In genomic region chr9:6412572-6413364, GRCh38 we compare ENCODE assay signal across 9 cellular contexts. TPM values are rescaled to one million over a fixed set of nuclear protein-coding genes. Genes with fewer than 3 reads are reported as not detected.
A peak's percentile ranks its signal among the peaks of the same experiment; 100 is the strongest.
DNase-seq lines count a peak whose midpoint lies in the region; ATAC-seq, FAIRE-seq and TF ChIP-seq lines count a peak whose summit lies in the region.
"Had no signal": no experiment of that assay in that cellular context is flagged by ENCODE, and none has a peak within 500 bp of the region (broad histone marks: within the 10 kb centered on the region; RNA-seq: fewer than 3 reads in every experiment).

A gene with protein sequence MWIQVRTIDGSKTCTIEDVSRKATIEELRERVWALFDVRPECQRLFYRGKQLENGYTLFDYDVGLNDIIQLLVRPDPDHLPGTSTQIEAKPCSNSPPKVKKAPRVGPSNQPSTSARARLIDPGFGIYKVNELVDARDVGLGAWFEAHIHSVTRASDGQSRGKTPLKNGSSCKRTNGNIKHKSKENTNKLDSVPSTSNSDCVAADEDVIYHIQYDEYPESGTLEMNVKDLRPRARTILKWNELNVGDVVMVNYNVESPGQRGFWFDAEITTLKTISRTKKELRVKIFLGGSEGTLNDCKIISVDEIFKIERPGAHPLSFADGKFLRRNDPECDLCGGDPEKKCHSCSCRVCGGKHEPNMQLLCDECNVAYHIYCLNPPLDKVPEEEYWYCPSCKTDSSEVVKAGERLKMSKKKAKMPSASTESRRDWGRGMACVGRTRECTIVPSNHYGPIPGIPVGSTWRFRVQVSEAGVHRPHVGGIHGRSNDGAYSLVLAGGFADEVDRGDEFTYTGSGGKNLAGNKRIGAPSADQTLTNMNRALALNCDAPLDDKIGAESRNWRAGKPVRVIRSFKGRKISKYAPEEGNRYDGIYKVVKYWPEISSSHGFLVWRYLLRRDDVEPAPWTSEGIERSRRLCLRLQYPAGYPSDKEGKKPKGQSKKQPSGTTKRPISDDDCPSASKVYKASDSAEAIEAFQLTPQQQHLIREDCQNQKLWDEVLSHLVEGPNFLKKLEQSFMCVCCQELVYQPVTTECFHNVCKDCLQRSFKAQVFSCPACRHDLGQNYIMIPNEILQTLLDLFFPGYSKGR (plus strand): TSS chr9:6413199. CDS start chr9:6413491, 292 bp downstream.

- H3K27me3 ChIP-seq in keratinocyte (ENCODE audit: control insufficient read depth, extremely low read depth, insufficient read depth, low read length): no peaks in the 10 kb centered on the region

- peaks cover 46% of the 10 kb centered on the region for H3K79me2 ChIP-seq in keratinocyte (ENCODE audit: control insufficient read depth, insufficient read depth, low read length)

- H3K4me1 ChIP-seq in keratinocyte (ENCODE audit: control insufficient read depth, extremely low read depth, insufficient read depth, low read length): peaks cover 23% of the 10 kb centered on the region

- peak; percentile 39 for FAIRE-seq in keratinocyte (lab: Jason Lieb, UNC)
- FAIRE-seq: TTC549 had no signal

- H3K27ac ChIP-seq in keratinocyte (ENCODE audit: control insufficient read depth, insufficient read depth, low read length): peak within 1 kb of the TSS; percentile 85

- H3K9me3 ChIP-seq in keratinocyte (ENCODE audit: control insufficient read depth, low read depth, low read length): no peaks in the 10 kb centered on the region

- H3K9me1 ChIP-seq in keratinocyte (ENCODE audit: control insufficient read depth, extremely low read depth, insufficient read depth, low read length): no peaks in the 10 kb centered on the region

- dilution Hi-C loops in keratinocyte (cut with MboI; ENCODE audit: extremely low pct_ligation_motif_present, low sequenced_read_pairs): no loop called here

- TF ChIP-seq CTCF in AG09309 (IDR thresholded peaks at IDR 0.05; ENCODE audit: control insufficient read depth, insufficient read depth, low read depth, low read length, missing control alignments) (no peak), keratinocyte (optimal IDR thresholded peaks at IDR 0.05 in 1 of 3, IDR thresholded peaks at IDR 0.05 in 1 of 3, conservative IDR thresholded peaks at IDR 0.05 in 1 of 3; ENCODE audit: extremely low read depth in 1 of 3, insufficient read depth in 2 of 3, low read length in 3 of 3) (no peak)

- DNase-seq in AG09309 (ENCODE audit: low read depth): peak; percentile 86
- DNase-seq in NCI-H446 (lab: John Stamatoyannopoulos, UW): peak; percentile 99 to 100
- DNase-seq in cerebellar cortex (ENCODE audit: low spot score): peak; percentile 99
- peak; percentile 90 for DNase-seq in keratinocyte (ENCODE audit: low read depth, low spot score)
- peak; percentile 98 to 99 for DNase-seq in stimulated activated CD4-positive, alpha-beta T cell treated with anti-CD3 and anti-CD28 coated beads, Interleukin-15, amount 100 ng/mL, for 1 hour (ENCODE audit: low read depth in 1 of 2, low spot score in 1 of 2)

- H3K4me2 ChIP-seq in keratinocyte (ENCODE audit: control insufficient read depth, extremely low read depth, insufficient read depth, low read depth, low read length): peak within 1 kb of the TSS; percentile 99

- peak; percentile 85 for ATAC-seq in GM19025 (IDR thresholded peaks at IDR 0.05; ENCODE audit: low read depth, unreplicated experiment)
- peak; percentile 76 for ATAC-seq in HG03342 (IDR thresholded peaks at IDR 0.05; ENCODE audit: unreplicated experiment)
- peak; percentile 85 to 88 for ATAC-seq in activated CD4-positive, CD25-positive, alpha-beta regulatory T cell treated with anti-CD3 and anti-CD28 coated beads, Interleukin-2, amount 50 U/mL, for 24 hours

- H3K4me3 ChIP-seq in AG09309 (ENCODE audit: control insufficient read depth, low read depth, low read length) (peak within 1 kb of the TSS; percentile 73), keratinocyte (ENCODE audit: control insufficient read depth in 2 of 3, extremely low read depth in 1 of 3, insufficient read depth in 2 of 3, low read depth in 1 of 3, low read length in 3 of 3) (peak within 1 kb of the TSS; percentile 85 to 98 (median 89))

- H2AFZ ChIP-seq in keratinocyte (ENCODE audit: control insufficient read depth, low read length): peak within 1 kb of the TSS; percentile 78

- peaks cover 0 to 8% of the 10 kb centered on the region in 2 experiments for H3K36me3 ChIP-seq in keratinocyte (ENCODE audit: control insufficient read depth in 2 of 2, extremely low read depth in 1 of 2, insufficient read depth in 2 of 2, low read length in 2 of 2)

- peaks cover 14% of the 10 kb centered on the region for H4K20me1 ChIP-seq in keratinocyte (ENCODE audit: control insufficient read depth, extremely low read depth, insufficient read depth, low read length)

- peak within 1 kb of the TSS; percentile 94 for H3K9ac ChIP-seq in keratinocyte (ENCODE audit: control insufficient read depth, extremely low read depth, insufficient read depth, low read length)

RNA-seq across cellular contexts. Expression of the gene that starts here (rescaled TPM):
- 36.4 to 77.0 TPM (median 36.6 TPM) in 3 replicates for polyA plus RNA-seq in keratinocyte
- polyA plus RNA-seq in keratinocyte (2011; ENCODE audit: low read depth): 20.2 TPM
- polyA plus RNA-seq in keratinocyte (2011; cell fraction: cytosol; rRNA removed): 16.9 and 29.8 TPM in 2 replicates
- polyA plus RNA-seq in keratinocyte (2011; cell fraction: nucleus; rRNA removed): 78.6 and 113 TPM in 2 replicates
- 19.2 and 28.7 TPM in 2 replicates for polyA plus RNA-seq in keratinocyte (2012; ENCODE audit: low replicate concordance)
- polyA minus RNA-seq in keratinocyte: 29.7 to 89.0 TPM (median 46.3 TPM) in 3 replicates
- polyA minus RNA-seq in keratinocyte (2011; cell fraction: cytosol; rRNA and poly(A)+ RNA removed): 22.8 TPM
- 56.0 and 111 TPM in 2 replicates for polyA minus RNA-seq in keratinocyte (2011; cell fraction: nucleus; rRNA and poly(A)+ RNA removed)

Comparison
In these comparisons a context has a peak if more than half of its experiments do, and no peak if none do; other contexts are left out.
1. Peak in every context shown above with its lines: DNase-seq, ATAC-seq, H3K4me3 ChIP-seq and H3K27ac ChIP-seq.